ENCODE assay signal across 8 cellular contexts in the genomic region with DNA sequence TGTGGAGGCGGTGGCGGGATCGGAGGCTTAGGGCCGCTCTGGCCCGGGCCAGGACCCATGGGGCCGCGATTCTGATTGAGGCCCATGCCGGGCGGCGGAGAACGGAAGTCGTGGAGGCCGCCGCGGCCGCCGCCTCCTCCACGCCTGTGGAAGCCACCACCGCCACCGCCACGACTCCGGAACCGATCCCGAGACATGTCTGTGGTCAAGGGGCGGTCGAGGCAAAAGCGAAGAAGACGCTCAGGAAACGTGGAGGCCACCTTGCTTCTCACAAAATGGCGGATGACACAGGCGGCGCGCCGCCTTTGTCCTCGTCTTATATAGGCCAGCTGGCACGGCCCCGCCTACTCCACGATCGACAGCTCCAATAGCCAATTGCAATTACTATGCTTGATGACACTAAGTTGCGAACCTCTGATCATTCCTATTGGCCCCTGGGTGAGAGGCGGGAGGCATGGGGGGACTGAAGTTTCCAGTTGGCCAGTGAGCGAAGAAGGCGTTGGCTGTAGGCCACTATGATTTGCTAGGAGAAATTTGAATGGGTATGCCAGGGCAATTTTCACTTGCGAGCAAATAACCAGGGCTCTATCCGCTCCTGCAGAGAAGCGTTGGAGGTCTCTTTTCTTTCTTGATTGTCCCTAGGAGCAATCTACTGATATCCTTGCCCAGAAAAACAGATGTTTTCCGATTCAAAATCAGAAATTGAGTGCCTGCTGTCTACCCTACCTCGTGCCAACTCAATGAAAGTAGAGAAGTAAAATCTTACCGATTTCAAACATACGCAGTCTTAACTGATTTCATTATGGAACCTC. TPM values are rescaled to one million over a fixed set of nuclear protein-coding genes. Genes with fewer than 3 reads are reported as not detected.
DNase-seq lines count a peak whose midpoint lies in the region; ATAC-seq and TF ChIP-seq lines count a peak whose summit lies in the region.

A gene with protein sequence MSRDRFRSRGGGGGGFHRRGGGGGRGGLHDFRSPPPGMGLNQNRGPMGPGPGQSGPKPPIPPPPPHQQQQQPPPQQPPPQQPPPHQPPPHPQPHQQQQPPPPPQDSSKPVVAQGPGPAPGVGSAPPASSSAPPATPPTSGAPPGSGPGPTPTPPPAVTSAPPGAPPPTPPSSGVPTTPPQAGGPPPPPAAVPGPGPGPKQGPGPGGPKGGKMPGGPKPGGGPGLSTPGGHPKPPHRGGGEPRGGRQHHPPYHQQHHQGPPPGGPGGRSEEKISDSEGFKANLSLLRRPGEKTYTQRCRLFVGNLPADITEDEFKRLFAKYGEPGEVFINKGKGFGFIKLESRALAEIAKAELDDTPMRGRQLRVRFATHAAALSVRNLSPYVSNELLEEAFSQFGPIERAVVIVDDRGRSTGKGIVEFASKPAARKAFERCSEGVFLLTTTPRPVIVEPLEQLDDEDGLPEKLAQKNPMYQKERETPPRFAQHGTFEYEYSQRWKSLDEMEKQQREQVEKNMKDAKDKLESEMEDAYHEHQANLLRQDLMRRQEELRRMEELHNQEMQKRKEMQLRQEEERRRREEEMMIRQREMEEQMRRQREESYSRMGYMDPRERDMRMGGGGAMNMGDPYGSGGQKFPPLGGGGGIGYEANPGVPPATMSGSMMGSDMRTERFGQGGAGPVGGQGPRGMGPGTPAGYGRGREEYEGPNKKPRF (minus strand): TSS at position 293 of the 812 bp plus-strand sequence. CDS start 96 bp downstream, at position 197.

- H3K9me3 Mint-ChIP-seq in activated naive CD8-positive, alpha-beta T cell (ENCODE audit: low read depth): no peaks in the 10 kb centered on the region

- peaks cover 31% of the 10 kb centered on the region for H3K4me1 ChIP-seq in testis

- no peaks in the 10 kb centered on the region for H3K27me3 Mint-ChIP-seq in activated naive CD8-positive, alpha-beta T cell

- H3K27me3 ChIP-seq in testis: no peaks in the 10 kb centered on the region

- peaks cover 2% of the 10 kb centered on the region for H3K36me3 ChIP-seq in testis (ENCODE audit: low read depth, missing control alignments)

- H3K9me3 ChIP-seq in testis: no peaks in the 10 kb centered on the region

- peak within 1 kb of the TSS; percentile 97 for H3K4me3 Mint-ChIP-seq in activated naive CD8-positive, alpha-beta T cell

- H3K4me1 Mint-ChIP-seq in activated naive CD8-positive, alpha-beta T cell (ENCODE audit: low read depth): peaks cover 38% of the 10 kb centered on the region

- TF ChIP-seq CTCF in GM10266 (IDR thresholded peaks at IDR 0.05; ENCODE audit: control insufficient read depth, insufficient read depth, low read depth, missing control alignments) (no peak), omental fat pad (IDR thresholded peaks at IDR 0.05) (no peak), testis (IDR thresholded peaks at IDR 0.05) (no peak)

- ATAC-seq in HG02623 (IDR thresholded peaks at IDR 0.05; ENCODE audit: unreplicated experiment): peak; percentile 83
- peak; percentile 94 for ATAC-seq in omental fat pad (ENCODE audit: low FRiP score)

- H3K27ac Mint-ChIP-seq in activated naive CD8-positive, alpha-beta T cell: peak within 1 kb of the TSS; percentile 96

- H3K4me3 ChIP-seq in testis: peak within 1 kb of the TSS; percentile 100

- peak; percentile 75 for TF ChIP-seq POLR2A in testis (IDR thresholded peaks at IDR 0.05)

- peaks cover 28% of the 10 kb centered on the region for H3K36me3 Mint-ChIP-seq in activated naive CD8-positive, alpha-beta T cell

- peak within 1 kb of the TSS; percentile 99 to 100 for H3K27ac ChIP-seq in testis

- DNase-seq in GM10266 (ENCODE audit: extremely low spot score): peak; percentile 99
- peak; percentile 98 for DNase-seq in NCI-H1105 (lab: John Stamatoyannopoulos, UW)
- DNase-seq in SKM-1 treated with dmso at 0.1 percent for 144 hours (lab: John Stamatoyannopoulos, UW; ENCODE audit: unreplicated experiment): peak; percentile 99
- DNase-seq in glomerular visceral epithelial cell (ENCODE audit: extremely low spot score): peak; percentile 99
- DNase-seq in omental fat pad (ENCODE audit: low spot score): peak; percentile 97
- DNase-seq in testis: peak; percentile 99

- intact Hi-C loops in testis (cut with DNase I; ENCODE audit: low total_unique reads): loop anchor here (5.0 kb wide), 1 partner anchor 161 kb away; a partner anchor contains a TSS

- WGBS in testis, 2 donors: 0 to 1% methylated on average over 11 to 50 of the region's 50 CpGs

RNA-seq across cellular contexts. Expression of the gene that starts here (rescaled TPM):
- 100 to 1,000 TPM; 182 to 432 (median 259) TPM for total RNA-seq in omental fat pad
- total RNA-seq in testis: 100 to 1,000 TPM; 417 to 436 TPM
- 297 TPM for polyA plus RNA-seq in testis (ENCODE audit: insufficient read depth, low read depth, low replicate concordance)

Comparison
In these comparisons a context has a peak if more than half of its experiments do, and no peak if none do; other contexts are left out.
1. Peak in every context shown above with its lines: DNase-seq, ATAC-seq, H3K4me3 ChIP-seq and H3K27ac ChIP-seq.